In genomic region chr12:55818140-55818728, GRCh38 we compare ENCODE assay signal across 6 cellular contexts.
DNase-seq lines count a peak whose midpoint lies in the region; ATAC-seq lines count a peak whose summit lies in the region.

No MANE protein-coding gene starts in this region.

- DNase-seq in effector memory CD8-positive, alpha-beta T cell: no peak
- DNase-seq in skeletal muscle cell (ENCODE audit: low read depth) (no peak), NCI-H2196 (lab: John Stamatoyannopoulos, UW; ENCODE audit: unreplicated experiment) (no peak)
- no peak for DNase-seq in T-helper 2 cell treated with Interferon-gamma antibody and Interleukin-4, amounts not matched to agents 5 μg/mL and 100 μg/mL, for 36 hours (ENCODE audit: low spot score)

- H3K36me3 Mint-ChIP-seq in effector memory CD8-positive, alpha-beta T cell (ENCODE audit: insufficient read depth): peaks cover 35% of the 10 kb centered on the region
- peaks cover 44% of the 10 kb centered on the region for H3K36me3 Mint-ChIP-seq in T-helper 2 cell treated with Interferon-gamma antibody and Interleukin-4, amounts not matched to agents 5 μg/mL and 100 μg/mL, for 36 hours (ENCODE audit: low read depth)

- H3K4me3 Mint-ChIP-seq in effector memory CD8-positive, alpha-beta T cell: no peak overlapping the region
- H3K4me3 Mint-ChIP-seq in T-helper 2 cell treated with Interferon-gamma antibody and Interleukin-4, amounts not matched to agents 5 μg/mL and 100 μg/mL, for 36 hours: no peak overlapping the region

- no peaks in the 10 kb centered on the region for H3K9me3 Mint-ChIP-seq in effector memory CD8-positive, alpha-beta T cell
- no peaks in the 10 kb centered on the region for H3K9me3 Mint-ChIP-seq in T-helper 2 cell treated with Interferon-gamma antibody and Interleukin-4, amounts not matched to agents 5 μg/mL and 100 μg/mL, for 36 hours

- H3K4me3 ChIP-seq in skeletal muscle cell (ENCODE audit: low read depth, low read length): peak overlapping the region; percentile 60

- no peaks in the 10 kb centered on the region for H3K27me3 Mint-ChIP-seq in effector memory CD8-positive, alpha-beta T cell
- no peaks in the 10 kb centered on the region for H3K27me3 Mint-ChIP-seq in T-helper 2 cell treated with Interferon-gamma antibody and Interleukin-4, amounts not matched to agents 5 μg/mL and 100 μg/mL, for 36 hours (ENCODE audit: low read depth)

- H3K4me1 Mint-ChIP-seq in effector memory CD8-positive, alpha-beta T cell (ENCODE audit: low read depth in 2 of 2): peaks cover 21 to 22% of the 10 kb centered on the region in 2 donors
- H3K4me1 Mint-ChIP-seq in T-helper 2 cell treated with Interferon-gamma antibody and Interleukin-4, amounts not matched to agents 5 μg/mL and 100 μg/mL, for 36 hours (ENCODE audit: low read depth): peaks cover 30% of the 10 kb centered on the region

- H3K27ac Mint-ChIP-seq in effector memory CD8-positive, alpha-beta T cell: no peak overlapping the region
- H3K27ac Mint-ChIP-seq in T-helper 2 cell treated with Interferon-gamma antibody and Interleukin-4, amounts not matched to agents 5 μg/mL and 100 μg/mL, for 36 hours: no peak overlapping the region

- peak; percentile 31 for ATAC-seq in GM19438 (IDR thresholded peaks at IDR 0.05; ENCODE audit: low read depth, unreplicated experiment)
- ATAC-seq in HG03571 (IDR thresholded peaks at IDR 0.05; ENCODE audit: unreplicated experiment): peak; percentile 28
- ATAC-seq in effector memory CD8-positive, alpha-beta T cell (replicated peaks): peak; percentile 52
